ENCODE assay signal across 1 cellular context in genomic region chr3:49358217-49358883, GRCh38.
TF ChIP-seq lines count a peak whose summit lies in the region.

TSS of gene GPX1 (minus strand) at chr3:49358353. CDS start at chr3:49358278, 75 bp downstream.

TF ChIP-seq in HepG2, 621 proteins besides CTCF, POLR2A, EP300 and RAD21 (continued from another document and continues in another):
- TF ChIP-seq PRDM15 (CRISPR knock-in tag; IDR thresholded peaks at IDR 0.05) (0 out of 2 replicates have a peak, but pooled peaks have one; percentile 56), FOXA3 (CRISPR knock-in tag; IDR thresholded peaks at IDR 0.05) (peak; percentile 65; the same call in 1 of the 2 replicates), ZNF18 (CRISPR knock-in tag; IDR thresholded peaks at IDR 0.05; ENCODE audit: insufficient replicate concordance) (peak; percentile 72), HDAC2 (CRISPR knock-in tag; IDR thresholded peaks at IDR 0.05) (peak; percentile 72), ZNF615 (CRISPR knock-in tag; IDR thresholded peaks at IDR 0.05; ENCODE audit: borderline replicate concordance) (no peak), ZSCAN20 (CRISPR knock-in tag; IDR thresholded peaks at IDR 0.05; ENCODE audit: borderline replicate concordance) (0 out of 2 replicates have a peak, but pooled peaks have one; percentile 29), ZXDC (CRISPR knock-in tag; IDR thresholded peaks at IDR 0.05) (peak; percentile 67; the same call in 1 of the 2 replicates), MED8 (CRISPR knock-in tag; IDR thresholded peaks at IDR 0.05; ENCODE audit: insufficient replicate concordance) (peak; percentile 75), ZNF3 (CRISPR knock-in tag; IDR thresholded peaks at IDR 0.05) (no peak), ZNF609 (CRISPR knock-in tag; IDR thresholded peaks at IDR 0.05; ENCODE audit: borderline replicate concordance) (peak; percentile 34; the same call in 1 of the 2 replicates), ZNF709 (CRISPR knock-in tag; IDR thresholded peaks at IDR 0.05) (peak; percentile 82; the same call in 1 of the 2 replicates), ZNF7 (CRISPR knock-in tag; IDR thresholded peaks at IDR 0.05) (no peak), ZBTB43 (CRISPR knock-in tag; conservative IDR thresholded peaks at IDR 0.05) (peak; percentile 74), AGO1 (IDR thresholded peaks at IDR 0.05; ENCODE audit: low read depth, low read length, poor library complexity, severe bottlenecking) (peak; percentile 78), TRIM22 (IDR thresholded peaks at IDR 0.05) (no peak), AHR (CRISPR knock-in tag; IDR thresholded peaks at IDR 0.05) (no peak), ZFP90 (CRISPR knock-in tag; IDR thresholded peaks at IDR 0.05; ENCODE audit: borderline replicate concordance) (peak; percentile 85; the same call in 1 of the 2 replicates), ZFP36L1 (CRISPR knock-in tag; IDR thresholded peaks at IDR 0.05) (peak; percentile 94), DDIT3 (CRISPR knock-in tag; IDR thresholded peaks at IDR 0.05) (0 out of 2 replicates have a peak, but pooled peaks have one; percentile 30), ZBTB42 (CRISPR knock-in tag; IDR thresholded peaks at IDR 0.05) (peak; percentile 82), POGZ (CRISPR knock-in tag; IDR thresholded peaks at IDR 0.05) (peak; percentile 70; the same call in 1 of the 2 replicates), KDM1A (CRISPR knock-in tag; IDR thresholded peaks at IDR 0.05) (no peak), KDM3A (CRISPR knock-in tag; IDR thresholded peaks at IDR 0.05; ENCODE audit: low read depth) (peak; percentile 78), ZNF704 (CRISPR knock-in tag; IDR thresholded peaks at IDR 0.05; ENCODE audit: borderline replicate concordance) (peak; percentile 67; the same call in 1 of the 2 replicates), SP1 (IDR thresholded peaks at IDR 0.05) (no peak), SP1 (CRISPR knock-in tag; IDR thresholded peaks at IDR 0.05) (peak; percentile 67), RFX1 (IDR thresholded peaks at IDR 0.05) (no peak), ZNF460 (CRISPR knock-in tag; IDR thresholded peaks at IDR 0.05; ENCODE audit: borderline replicate concordance) (peak; percentile 37; the same call in 1 of the 2 replicates), MYNN (CRISPR knock-in tag; IDR thresholded peaks at IDR 0.05; ENCODE audit: low read depth) (no peak), ZNF550 (CRISPR knock-in tag; IDR thresholded peaks at IDR 0.05; ENCODE audit: borderline replicate concordance) (no peak), ZNF235 (CRISPR knock-in tag; IDR thresholded peaks at IDR 0.05; ENCODE audit: borderline replicate concordance) (0 out of 2 replicates have a peak, but pooled peaks have one; percentile 95), ZNF672 (CRISPR knock-in tag; IDR thresholded peaks at IDR 0.05) (no peak), HNRNPK (IDR thresholded peaks at IDR 0.05; ENCODE audit: low read depth, low read length, poor library complexity, severe bottlenecking) (peak; percentile 45), ZNF749 (CRISPR knock-in tag; IDR thresholded peaks at IDR 0.05; ENCODE audit: borderline replicate concordance) (peak; percentile 60), ZNF562 (CRISPR knock-in tag; IDR thresholded peaks at IDR 0.05; ENCODE audit: borderline replicate concordance) (no peak), ARHGAP35 (CRISPR knock-in tag; IDR thresholded peaks at IDR 0.05; ENCODE audit: borderline replicate concordance) (peak; percentile 78; the same call in 1 of the 2 replicates), ZNF17 (CRISPR knock-in tag; IDR thresholded peaks at IDR 0.05) (no peak), NONO (IDR thresholded peaks at IDR 0.05) (no peak), NONO (CRISPR knock-in tag; conservative IDR thresholded peaks at IDR 0.05) (peak; percentile 75), GABPB1 (CRISPR knock-in tag; IDR thresholded peaks at IDR 0.05) (peak; percentile 94), YEATS2 (CRISPR knock-in tag; IDR thresholded peaks at IDR 0.05; ENCODE audit: borderline replicate concordance) (peak; percentile 84; the same call in 1 of the 2 replicates), ZNF331 (CRISPR knock-in tag; IDR thresholded peaks at IDR 0.05) (peak; percentile 72; the same call in 1 of the 2 replicates), ZNF710 (CRISPR knock-in tag; IDR thresholded peaks at IDR 0.05; ENCODE audit: borderline replicate concordance) (peak; percentile 74; the same call in 1 of the 2 replicates), TOE1 (CRISPR knock-in tag; IDR thresholded peaks at IDR 0.05) (peak; percentile 86), ZNF143 (CRISPR knock-in tag; IDR thresholded peaks at IDR 0.05) (peak; percentile 62; the same call in 1 of the 2 replicates), WIZ (CRISPR knock-in tag; IDR thresholded peaks at IDR 0.05) (0 out of 2 replicates have a peak, but pooled peaks have one; percentile 38)
